In the genomic region with DNA sequence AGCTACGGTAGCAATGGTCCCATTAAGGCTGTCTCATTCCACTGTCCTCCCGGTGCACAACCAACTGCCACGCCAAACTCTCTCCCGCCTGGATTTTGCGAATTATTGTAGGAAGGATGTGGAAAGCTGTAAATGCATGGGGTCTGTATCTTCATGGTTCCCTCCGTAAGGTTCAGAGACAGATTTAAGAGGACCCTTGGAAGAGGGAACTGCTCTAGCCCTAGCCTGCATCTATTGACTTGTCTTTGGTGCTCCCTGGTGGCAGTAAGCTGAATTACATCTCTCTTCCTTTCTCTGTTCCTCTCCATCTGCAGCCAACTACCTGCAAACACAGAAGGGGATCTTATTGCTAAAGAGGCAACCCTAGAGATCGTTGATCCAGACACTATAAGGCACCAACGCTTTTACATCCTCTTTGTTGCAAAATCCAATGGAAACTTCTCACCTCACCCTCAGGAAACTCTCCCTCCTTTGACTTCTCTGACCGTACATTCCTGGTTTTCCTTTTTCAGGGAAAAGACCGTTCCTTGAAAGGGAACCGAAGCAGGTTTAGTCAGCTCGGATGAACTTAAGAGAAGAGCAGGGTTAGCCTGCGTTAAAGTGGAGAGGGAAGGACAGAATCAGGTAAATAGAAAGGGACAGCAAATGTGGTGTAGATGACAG, we compare ENCODE assay signal across 9 cellular contexts. TPM values are rescaled to one million over a fixed set of nuclear protein-coding genes. Genes with fewer than 3 reads are reported as not detected.
DNase-seq lines count a peak whose midpoint lies in the region; ATAC-seq and TF ChIP-seq lines count a peak whose summit lies in the region.
"Had no signal": no experiment of that assay in that cellular context is flagged by ENCODE, and none has a peak within 500 bp of the region (broad histone marks: within the 10 kb centered on the region; RNA-seq: fewer than 3 reads in every experiment).

No MANE protein-coding gene starts in this region.

- POLR2A ChIA-PET in activated CD4-positive, alpha-beta memory T cell treated with anti-CD3 and anti-CD28 coated beads, Interleukin-2, amount 10 ng/mL, durations not matched to agents 7 days and 5 days (lab: Charles Lee) = interaction anchor here (0.6 to 1.3 kb wide), 4 partner anchors 148 to 310 kb away, joined by 3 to 5 read pairs (median 4); no protein-coding TSS in a partner anchor

- no peaks in the 10 kb centered on the region for H3K36me3 ChIP-seq in endodermal cell (ENCODE audit: control insufficient read depth, insufficient read depth, low read length)
- no peaks in the 10 kb centered on the region for H3K36me3 ChIP-seq in mucosa of descending colon (ENCODE audit: low read depth)
- H3K36me3 ChIP-seq in suprapubic skin = no peaks in the 10 kb centered on the region

- no peaks in the 10 kb centered on the region for H3K36me3 Mint-ChIP-seq in activated CD4-positive, alpha-beta memory T cell treated with anti-CD3 and anti-CD28 coated beads, Interleukin-2, amount 10 ng/mL, durations not matched to agents 7 days and 5 days (ENCODE audit: low read depth)
- H3K36me3 Mint-ChIP-seq in endodermal cell (ENCODE audit: low read depth) = no peaks in the 10 kb centered on the region

- H3K4me3 Mint-ChIP-seq in activated CD4-positive, alpha-beta memory T cell treated with anti-CD3 and anti-CD28 coated beads, Interleukin-2, amount 10 ng/mL, durations not matched to agents 7 days and 5 days = no peak overlapping the region
- no peak overlapping the region for H3K4me3 Mint-ChIP-seq in endodermal cell

- TF ChIP-seq EP300 in suprapubic skin (IDR thresholded peaks at IDR 0.05) = no peak

- peak; percentile 69 for DNase-seq in AG20443 (ENCODE audit: low spot score)
- peak; percentile 23 for DNase-seq in NCI-H82 treated with DMSO at 0.1 percent for 48 hours (lab: John Stamatoyannopoulos, UW; ENCODE audit: unreplicated experiment)
- DNase-seq in activated CD4-positive, alpha-beta memory T cell treated with anti-CD3 and anti-CD28 coated beads, Interleukin-2, amount 10 ng/mL, durations not matched to agents 7 days and 5 days = peak; percentile 64
- peak; percentile 87 for DNase-seq in endodermal cell
- peak in 1 of 3 donors; percentile 77 for DNase-seq in mucosa of descending colon
- no peak for DNase-seq in suprapubic skin (ENCODE audit: low spot score in 2 of 2)

- no peaks in the 10 kb centered on the region for H3K9me3 Mint-ChIP-seq in activated CD4-positive, alpha-beta memory T cell treated with anti-CD3 and anti-CD28 coated beads, Interleukin-2, amount 10 ng/mL, durations not matched to agents 7 days and 5 days
- no peaks in the 10 kb centered on the region for H3K9me3 Mint-ChIP-seq in endodermal cell

- no peak overlapping the region for H3K27ac ChIP-seq in endodermal cell (ENCODE audit: low read depth, low read length)
- no peak overlapping the region for H3K27ac ChIP-seq in suprapubic skin

- no peak overlapping the region for H3K9ac ChIP-seq in endodermal cell (ENCODE audit: extremely low read depth, low read length, poor library complexity, severe bottlenecking)

- no peaks in the 10 kb centered on the region for H3K4me1 ChIP-seq in endodermal cell (ENCODE audit: control insufficient read depth, insufficient read depth, low read length)
- no peaks in the 10 kb centered on the region for H3K4me1 ChIP-seq in mucosa of descending colon (ENCODE audit: low read depth)
- peaks cover 12% of the 10 kb centered on the region for H3K4me1 ChIP-seq in suprapubic skin

- H3K27me3 ChIP-seq in endodermal cell (ENCODE audit: control insufficient read depth, insufficient read depth, low read length, poor library complexity, severe bottlenecking) (peaks cover 73% of the 10 kb centered on the region), suprapubic skin (peaks cover 39% of the 10 kb centered on the region)

- TF ChIP-seq POLR2A in suprapubic skin (IDR thresholded peaks at IDR 0.05) = no peak

- intact Hi-C loops in mucosa of descending colon (cut with DNase I, micrococcal nuclease) = loop anchor here (5.0 to 10.0 kb wide), 2 partner anchors 149 to 842 kb away; no protein-coding TSS in a partner anchor

- H3K9me3 ChIP-seq in endodermal cell (ENCODE audit: control insufficient read depth, low read length) = no peaks in the 10 kb centered on the region
- H3K9me3 ChIP-seq in mucosa of descending colon = no peaks in the 10 kb centered on the region
- H3K9me3 ChIP-seq in suprapubic skin = no peaks in the 10 kb centered on the region

- ATAC-seq in GM18858 (IDR thresholded peaks at IDR 0.05; ENCODE audit: unreplicated experiment) (peak; percentile 66), HG03432 (IDR thresholded peaks at IDR 0.05; ENCODE audit: unreplicated experiment) (peak; percentile 72), mucosa of descending colon (peak; percentile 68)

- no peak overlapping the region for H3K27ac Mint-ChIP-seq in activated CD4-positive, alpha-beta memory T cell treated with anti-CD3 and anti-CD28 coated beads, Interleukin-2, amount 10 ng/mL, durations not matched to agents 7 days and 5 days
- H3K27ac Mint-ChIP-seq in endodermal cell = no peak overlapping the region

- H3K27me3 Mint-ChIP-seq in activated CD4-positive, alpha-beta memory T cell treated with anti-CD3 and anti-CD28 coated beads, Interleukin-2, amount 10 ng/mL, durations not matched to agents 7 days and 5 days = peaks cover 5% of the 10 kb centered on the region
- peaks cover 76% of the 10 kb centered on the region for H3K27me3 Mint-ChIP-seq in endodermal cell (ENCODE audit: insufficient read depth)

- no peak overlapping the region for H3K4me3 ChIP-seq in endodermal cell (ENCODE audit: low read length)
- no peak overlapping the region for H3K4me3 ChIP-seq in mucosa of descending colon
- no peak overlapping the region for H3K4me3 ChIP-seq in suprapubic skin

- 57 to 60% methylated on average over 10 to 13 of the region's 13 CpGs for WGBS in endodermal cell (ENCODE audit: insufficient coverage in 1 of 2, insufficient read length in 1 of 2), 2 experiments
- 32% methylated on average over 13 of the region's 13 CpGs for WGBS in suprapubic skin

- TF ChIP-seq CTCF in endodermal cell (conservative IDR thresholded peaks at IDR 0.05) (peak; percentile 89), mucosa of descending colon (IDR thresholded peaks at IDR 0.05) (peak; percentile 45), suprapubic skin (IDR thresholded peaks at IDR 0.05) (peak; percentile 73 to 77)

- peaks cover 39% of the 10 kb centered on the region for H3K4me1 Mint-ChIP-seq in activated CD4-positive, alpha-beta memory T cell treated with anti-CD3 and anti-CD28 coated beads, Interleukin-2, amount 10 ng/mL, durations not matched to agents 7 days and 5 days
- H3K4me1 Mint-ChIP-seq in endodermal cell = peaks cover 7% of the 10 kb centered on the region

- CTCF ChIA-PET in activated CD4-positive, alpha-beta memory T cell treated with anti-CD3 and anti-CD28 coated beads, Interleukin-2, amount 10 ng/mL, durations not matched to agents 7 days and 5 days (lab: Charles Lee) = interaction anchor here (0.6 to 7.8 kb wide), 39 partner anchors 9 to 838 kb away, joined by 3 to 138 read pairs (median 5); a partner anchor contains a TSS

RNA-seq across cellular contexts. Expression of a gene that starts 11.9 kb away (rescaled TPM):
- total RNA-seq in activated CD4-positive, alpha-beta memory T cell treated with anti-CD3 and anti-CD28 coated beads, Interleukin-2, amount 10 ng/mL, durations not matched to agents 7 days and 5 days = not detected
- total RNA-seq in endodermal cell (not detected), mucosa of descending colon (not detected), suprapubic skin (not detected)
- not detected for polyA plus RNA-seq in endodermal cell (2013, experiment 1 of 2)
- polyA plus RNA-seq in endodermal cell (2013, experiment 2 of 2) = not detected
- total RNA-seq: urinary bladder had no signal
- polyA plus RNA-seq: urinary bladder had no signal

Comparison
In these comparisons a context has a peak if more than half of its experiments do, and no peak if none do; other contexts are left out.
1. DNase-seq: peak in AG20443 (single experiment), NCI-H82 treated with DMSO at 0.1 percent for 48 hours (single experiment), activated CD4-positive, alpha-beta memory T cell treated with anti-CD3 and anti-CD28 coated beads, Interleukin-2, amount 10 ng/mL, durations not matched to agents 7 days and 5 days (single experiment) and endodermal cell (single experiment); none in suprapubic skin (0 of 2).
2. Peak in every context shown above with its lines, with median percentiles within 50 percentile points of each other: ATAC-seq and CTCF ChIP-seq.